Comparison of ENCODE assay signal across 23 cellular contexts in the genomic region with DNA sequence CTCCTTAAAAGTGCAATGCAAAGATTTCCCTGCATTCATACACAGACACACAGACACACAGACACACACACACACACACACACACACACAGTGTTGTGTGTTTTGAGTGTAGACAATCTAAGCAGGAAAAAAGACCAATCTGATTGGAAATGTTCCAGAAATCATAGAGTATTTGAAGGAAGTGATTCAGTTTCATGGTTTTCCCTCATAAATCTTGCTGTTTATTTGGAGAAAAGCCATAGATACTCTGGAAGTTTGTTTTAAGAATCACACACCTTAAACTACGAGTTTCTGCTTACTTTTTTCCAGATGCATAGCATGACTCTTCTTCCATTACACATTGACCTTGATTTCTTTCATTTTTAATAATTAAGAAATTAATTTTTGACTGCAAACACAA.
DNase-seq lines count a peak whose midpoint lies in the region; ATAC-seq and TF ChIP-seq lines count a peak whose summit lies in the region.
"Had no signal": no experiment of that assay in that cellular context is flagged by ENCODE, and none has a peak within 500 bp of the region (broad histone marks: within the 10 kb centered on the region; RNA-seq: fewer than 3 reads in every experiment).

No MANE protein-coding gene starts in this region.

- H3K36me3 ChIP-seq in kidney epithelial cell (ENCODE audit: control insufficient read depth, insufficient read depth, low read length) (no peaks in the 10 kb centered on the region), adrenal gland (replicated peaks in 1 of 2) (no peaks in the 10 kb centered on the region)

- ATAC-seq in GM18907 (IDR thresholded peaks at IDR 0.05; ENCODE audit: unreplicated experiment) (no peak), GM19455 (IDR thresholded peaks at IDR 0.05; ENCODE audit: unreplicated experiment) (no peak)
- ATAC-seq: CD8-positive, alpha-beta T cell had no signal

- 34 to 39% (median 37%) methylated on average over 1 of the region's 1 CpG for WGBS in adrenal gland, 4 donors

- TF ChIP-seq CTCF in AG10803 (conservative IDR thresholded peaks at IDR 0.05; ENCODE audit: low read length) (no peak), astrocyte of the spinal cord (IDR thresholded peaks at IDR 0.05; ENCODE audit: low read depth, low read length) (no peak), kidney epithelial cell (IDR thresholded peaks at IDR 0.05; ENCODE audit: insufficient read depth, low read length, poor library complexity, severe bottlenecking) (no peak), adrenal gland (IDR thresholded peaks at IDR 0.05) (no peak)

- in situ Hi-C loops in astrocyte of the spinal cord (cut with HindIII; ENCODE audit: low sequenced_read_pairs), result no loop called here

- intact Hi-C loops in adrenal gland (cut with DNase I), result no loop called here

- H3K27ac ChIP-seq in adrenal gland, result no peak overlapping the region
- H3K27ac ChIP-seq: HL-60, SK-N-MC, testis had no signal

- no peaks in the 10 kb centered on the region for H3K9me3 ChIP-seq in adrenal gland (replicated peaks in 1 of 3)
- H3K9me3 ChIP-seq: testis had no signal

- no peak for TF ChIP-seq POLR2A in adrenal gland (IDR thresholded peaks at IDR 0.05)

- DNase-seq in AG10803 (ENCODE audit: low read depth) (peak; percentile 4), HT-29 (ENCODE audit: low spot score) (peak; percentile 50), astrocyte of the spinal cord (ENCODE audit: low read depth, low spot score) (peak; percentile 62), kidney epithelial cell (ENCODE audit: low read depth) (peak; percentile 28), AG20443 (ENCODE audit: low spot score) (no peak), adrenal gland (no peak)
- DNase-seq: activated CD4-positive, CD25-positive, alpha-beta regulatory T cell treated with anti-CD3 and anti-CD28 coated beads, Interleukin-2, amount 50 U/mL, for 72 hours; activated naive CD8-positive, alpha-beta T cell treated with anti-CD3 and anti-CD28 coated beads for 36 hours; caudate nucleus; CD8-positive, alpha-beta T cell; effector CD4-positive, alpha-beta T cell; GOT3; hippocampal formation; KBM-7; kidney; midbrain; NCI-H1092; NCI-H2081 treated with DMSO at 0.1 percent for 48 hours; testis had no signal

- H3K4me3 ChIP-seq in AG10803 (ENCODE audit: low read length), result no peak overlapping the region
- no peak overlapping the region for H3K4me3 ChIP-seq in astrocyte of the spinal cord (ENCODE audit: low read depth, low read length)
- H3K4me3 ChIP-seq in kidney epithelial cell (ENCODE audit: low read depth, low read length), result no peak overlapping the region
- H3K4me3 ChIP-seq in adrenal gland, result no peak overlapping the region
- H3K4me3 ChIP-seq: SK-N-MC, testis had no signal

- no peaks in the 10 kb centered on the region for H3K4me1 ChIP-seq in adrenal gland (replicated peaks in 1 of 2)
- H3K4me1 ChIP-seq: testis had no signal

- H3K27me3 ChIP-seq in kidney epithelial cell (ENCODE audit: control insufficient read depth, insufficient read depth, low read length) (no peaks in the 10 kb centered on the region), adrenal gland (no peaks in the 10 kb centered on the region)
- H3K27me3 ChIP-seq: testis had no signal

Comparison
In these comparisons a context has a peak if more than half of its experiments do, and no peak if none do; other contexts are left out.
1. DNase-seq: peak in AG10803 (single experiment), HT-29 (single experiment), astrocyte of the spinal cord (single experiment) and kidney epithelial cell (single experiment); none in AG20443 (single experiment) and adrenal gland (0 of 7).